ENCODE assay signal across 19 cellular contexts in the genomic region with DNA sequence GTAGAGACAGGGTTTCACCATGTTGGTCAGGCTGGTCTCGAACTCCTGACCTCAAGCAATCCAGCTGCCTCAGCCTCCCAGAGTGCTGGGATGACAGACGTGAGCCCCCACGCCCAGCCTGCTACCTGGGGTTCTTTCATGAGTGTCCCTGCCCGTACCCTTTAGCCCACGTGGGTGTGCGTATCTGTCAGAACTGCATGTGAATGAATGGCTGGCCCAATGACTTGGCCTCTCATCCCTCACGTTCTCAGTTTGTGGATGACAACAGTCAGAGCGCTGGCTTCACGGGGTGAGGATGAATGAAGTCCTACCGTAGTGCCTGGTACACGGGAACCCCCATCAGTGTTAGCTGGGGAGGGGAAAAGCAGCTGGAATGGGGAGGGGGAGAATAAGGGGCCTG. TPM values are rescaled to one million over a fixed set of nuclear protein-coding genes. Genes with fewer than 3 reads are reported as not detected.
DNase-seq lines count a peak whose midpoint lies in the region; ATAC-seq, FAIRE-seq and TF ChIP-seq lines count a peak whose summit lies in the region.
"Had no signal": no experiment of that assay in that cellular context is flagged by ENCODE, and none has a peak within 500 bp of the region (broad histone marks: within the 10 kb centered on the region; RNA-seq: fewer than 3 reads in every experiment).

No MANE protein-coding gene starts in this region.

- no peaks in the 10 kb centered on the region for H3K9me3 Mint-ChIP-seq in activated naive CD4-positive, alpha-beta T cell treated with anti-CD3 and anti-CD28 coated beads for 36 hours
- no peaks in the 10 kb centered on the region for H3K9me3 Mint-ChIP-seq in T-helper 2 cell treated with Interferon-gamma antibody and Interleukin-4, amounts not matched to agents 5 μg/mL and 100 μg/mL, for 36 hours
- H3K9me3 Mint-ChIP-seq: activated naive CD8-positive, alpha-beta T cell treated with anti-CD3 and anti-CD28 coated beads for 36 hours had no signal

- no peak overlapping the region for H3K4me3 ChIP-seq in A549
- H3K4me3 ChIP-seq in H7 (ENCODE audit: insufficient read depth, low read depth, low read length): no peak overlapping the region
- peak overlapping the region; percentile 47 for H3K4me3 ChIP-seq in neural cell (ENCODE audit: low read length)
- H3K4me3 ChIP-seq in stomach: no peak overlapping the region
- H3K4me3 ChIP-seq: breast epithelium, gastroesophageal sphincter, SK-N-MC had no signal

- no peaks in the 10 kb centered on the region for H4K20me1 ChIP-seq in neural cell (ENCODE audit: insufficient read depth)

- H3K27me3 Mint-ChIP-seq in activated naive CD4-positive, alpha-beta T cell treated with anti-CD3 and anti-CD28 coated beads for 36 hours (ENCODE audit: low read depth): peaks cover 30% of the 10 kb centered on the region
- peaks cover 18% of the 10 kb centered on the region for H3K27me3 Mint-ChIP-seq in T-helper 2 cell treated with Interferon-gamma antibody and Interleukin-4, amounts not matched to agents 5 μg/mL and 100 μg/mL, for 36 hours (ENCODE audit: low read depth)

- CTCF ChIA-PET in A549 (lab: Yijun Ruan, JAX): interaction anchor here (0.7 to 7.6 kb wide), 4 partner anchors 31 to 158 kb away, joined by 3 to 116 read pairs (median 4); no protein-coding TSS in a partner anchor
- CTCF ChIA-PET in activated naive CD4-positive, alpha-beta T cell treated with anti-CD3 and anti-CD28 coated beads for 36 hours (lab: Charles Lee): interaction anchor here (1.6 kb wide), 1 partner anchor 159 kb away, joined by 3 read pairs; no protein-coding TSS in a partner anchor

- no peaks in the 10 kb centered on the region for H3K36me3 ChIP-seq in H7 (replicated peaks; ENCODE audit: control insufficient read depth, insufficient read depth, low read length)
- H3K36me3 ChIP-seq in neural cell (ENCODE audit: insufficient read depth, low read length): no peaks in the 10 kb centered on the region
- H3K36me3 ChIP-seq in stomach: no peaks in the 10 kb centered on the region
- H3K36me3 ChIP-seq: breast epithelium, gastroesophageal sphincter had no signal

- H2AFZ ChIP-seq in neural cell (ENCODE audit: low read depth, low read length): peak overlapping the region; percentile 85

- H3K4me2 ChIP-seq in A549: peak overlapping the region; percentile 41
- no peak overlapping the region for H3K4me2 ChIP-seq in neural cell (ENCODE audit: low read length)

- no peak overlapping the region for H3K27ac Mint-ChIP-seq in activated naive CD4-positive, alpha-beta T cell treated with anti-CD3 and anti-CD28 coated beads for 36 hours
- no peak overlapping the region for H3K27ac Mint-ChIP-seq in T-helper 2 cell treated with Interferon-gamma antibody and Interleukin-4, amounts not matched to agents 5 μg/mL and 100 μg/mL, for 36 hours
- H3K27ac Mint-ChIP-seq: activated naive CD8-positive, alpha-beta T cell treated with anti-CD3 and anti-CD28 coated beads for 36 hours; CD4-positive, alpha-beta memory T cell had no signal

- ATAC-seq in A549: no peak

- TF ChIP-seq CTCF in A549 (IDR thresholded peaks at IDR 0.05): no peak
- no peak for TF ChIP-seq CTCF in neural cell (IDR thresholded peaks at IDR 0.05; ENCODE audit: poor library complexity, severe bottlenecking)
- TF ChIP-seq CTCF in stomach (IDR thresholded peaks at IDR 0.05): no peak
- TF ChIP-seq CTCF in GM10266 (IDR thresholded peaks at IDR 0.05; ENCODE audit: control insufficient read depth, insufficient read depth, low read depth, missing control alignments): no peak

- TF ChIP-seq RAD21 in A549 (conservative IDR thresholded peaks at IDR 0.05 in 1 of 2, IDR thresholded peaks at IDR 0.05 in 1 of 2) (no peak), neural cell (conservative IDR thresholded peaks at IDR 0.05) (no peak)

- WGBS in A549 (ENCODE audit: missing lambda C conversion rate): 86% methylated on average over 11 of the region's 11 CpGs
- 26 to 46% (median 42%) methylated on average over 10 to 11 of the region's 11 CpGs for WGBS in stomach, 5 donors

- TF ChIP-seq EP300 in A549 (IDR thresholded peaks at IDR 0.05): no peak
- TF ChIP-seq EP300 in neural cell (conservative IDR thresholded peaks at IDR 0.05; ENCODE audit: poor library complexity, severe bottlenecking): no peak
- no peak for TF ChIP-seq EP300 in stomach (IDR thresholded peaks at IDR 0.05)

- TF ChIP-seq POLR2A in A549 (IDR thresholded peaks at IDR 0.05; ENCODE audit: low read length) (no peak), stomach (IDR thresholded peaks at IDR 0.05) (no peak)

- H3K4me1 Mint-ChIP-seq in activated naive CD4-positive, alpha-beta T cell treated with anti-CD3 and anti-CD28 coated beads for 36 hours (ENCODE audit: low read depth): no peaks in the 10 kb centered on the region
- no peaks in the 10 kb centered on the region for H3K4me1 Mint-ChIP-seq in T-helper 2 cell treated with Interferon-gamma antibody and Interleukin-4, amounts not matched to agents 5 μg/mL and 100 μg/mL, for 36 hours (ENCODE audit: low read depth)
- H3K4me1 Mint-ChIP-seq: activated naive CD8-positive, alpha-beta T cell treated with anti-CD3 and anti-CD28 coated beads for 36 hours had no signal

- H3K4me3 Mint-ChIP-seq in activated naive CD4-positive, alpha-beta T cell treated with anti-CD3 and anti-CD28 coated beads for 36 hours: no peak overlapping the region
- H3K4me3 Mint-ChIP-seq in T-helper 2 cell treated with Interferon-gamma antibody and Interleukin-4, amounts not matched to agents 5 μg/mL and 100 μg/mL, for 36 hours: no peak overlapping the region
- H3K4me3 Mint-ChIP-seq: activated naive CD8-positive, alpha-beta T cell treated with anti-CD3 and anti-CD28 coated beads for 36 hours; CD4-positive, alpha-beta memory T cell had no signal

- no peaks in the 10 kb centered on the region for H3K36me3 Mint-ChIP-seq in activated naive CD4-positive, alpha-beta T cell treated with anti-CD3 and anti-CD28 coated beads for 36 hours (ENCODE audit: low read depth)
- no peaks in the 10 kb centered on the region for H3K36me3 Mint-ChIP-seq in T-helper 2 cell treated with Interferon-gamma antibody and Interleukin-4, amounts not matched to agents 5 μg/mL and 100 μg/mL, for 36 hours (ENCODE audit: low read depth)
- H3K36me3 Mint-ChIP-seq: activated naive CD8-positive, alpha-beta T cell treated with anti-CD3 and anti-CD28 coated beads for 36 hours; CD4-positive, alpha-beta memory T cell had no signal

- peaks cover 12% of the 10 kb centered on the region for H3K4me1 ChIP-seq in A549
- H3K4me1 ChIP-seq in stomach: peaks cover 0 to 12% (median 6%) of the 10 kb centered on the region in 4 donors
- H3K4me1 ChIP-seq: breast epithelium had no signal

- H3K9me2 ChIP-seq in neural cell (ENCODE audit: insufficient read depth, low read length): no peaks in the 10 kb centered on the region

- no peaks in the 10 kb centered on the region for H3F3A ChIP-seq in neural cell (ENCODE audit: insufficient read depth, low read length, poor library complexity, severe bottlenecking)

- no peaks in the 10 kb centered on the region for H3K79me2 ChIP-seq in neural cell (replicated peaks; ENCODE audit: insufficient read depth, low read length)

- FAIRE-seq in A549 (lab: Jason Lieb, UNC): no peak
- FAIRE-seq: GM12892 had no signal

- H3K27ac ChIP-seq in A549: peak overlapping the region; percentile 73 to 90
- H3K27ac ChIP-seq in caudate nucleus (ENCODE audit: low read depth, low read length): peak overlapping the region; percentile 53
- peak overlapping the region; percentile 93 for H3K27ac ChIP-seq in neural cell (ENCODE audit: low read length)
- H3K27ac ChIP-seq in stomach: no peak overlapping the region
- H3K27ac ChIP-seq: breast epithelium, gastroesophageal sphincter, SK-N-MC had no signal

- DNase-seq in A549 (ENCODE audit: low read depth in 1 of 2, low spot score in 1 of 2) (no peak), H7 (peak; percentile 49), caudate nucleus (lab: John Stamatoyannopoulos, UW) (peak in 3 of 61 donors; percentile 45 to 55 (median 46)), stomach (no peak), GM10266 (ENCODE audit: extremely low spot score) (no peak)
- no peak for DNase-seq in activated naive CD4-positive, alpha-beta T cell treated with anti-CD3 and anti-CD28 coated beads for 36 hours
- no peak for DNase-seq in T-helper 2 cell treated with Interferon-gamma antibody and Interleukin-4, amounts not matched to agents 5 μg/mL and 100 μg/mL, for 36 hours (ENCODE audit: low spot score)
- DNase-seq: activated CD4-positive, CD25-positive, alpha-beta regulatory T cell treated with anti-CD3 and anti-CD28 coated beads, Interleukin-2, amount 50 U/mL, for 72 hours; activated CD8-positive, alpha-beta memory T cell treated with anti-CD3 and anti-CD28 coated beads for 24 hours; activated naive CD8-positive, alpha-beta T cell treated with anti-CD3 and anti-CD28 coated beads for 36 hours; CD4-positive, alpha-beta memory T cell; NCI-H774 had no signal

- H3K9me3 ChIP-seq in A549 (no peaks in the 10 kb centered on the region), neural cell (ENCODE audit: low read length) (no peaks in the 10 kb centered on the region), stomach (no peaks in the 10 kb centered on the region)
- H3K9me3 ChIP-seq: breast epithelium, gastroesophageal sphincter had no signal

- H3K27me3 ChIP-seq in H7 (ENCODE audit: control insufficient read depth, insufficient read depth, low read length) (no peaks in the 10 kb centered on the region; the same call in 1 of the 2 replicates), neural cell (ENCODE audit: insufficient read depth, low read depth, low read length) (no peaks in the 10 kb centered on the region), stomach (peaks cover 0 to 74% (median 24%) of the 10 kb centered on the region in 3 donors)

- H3K9ac ChIP-seq in neural cell (ENCODE audit: low read length): peak overlapping the region; percentile 81

- POLR2A ChIA-PET in A549 (lab: Yijun Ruan, JAX): no interaction called here

- intact Hi-C loops in activated naive CD4-positive, alpha-beta T cell treated with anti-CD3 and anti-CD28 coated beads for 36 hours (cut with micrococcal nuclease): no loop called here
- intact Hi-C loops in stomach (cut with DNase I; ENCODE audit: low total_unique reads): loop anchor here (10.0 kb wide), 1 partner anchor 157 kb away; no protein-coding TSS in a partner anchor

RNA-seq across cellular contexts. Expression of a gene that starts 16.1 kb away (rescaled TPM):
- polyA plus RNA-seq in A549 (2011; rRNA removed) (0.04 and 0.11 TPM in 2 replicates), A549 (2017; fragmentation: RNase III; extraction: RNeasy Plus Mini Kit Qiagen cat#74134 plus additional on column Dnase treatment) (0.16 to 0.28 TPM (median 0.23 TPM) in 3 replicates), neural cell (4.3 and 5.1 TPM in 2 replicates), stomach (under 1 TPM in 1 of 3 donors, not detected in 2; 0.08 TPM)
- polyA plus RNA-seq in A549 (2012; cell fraction: cytosol; rRNA removed): 0.08 and 0.10 TPM in 2 replicates
- 0.10 and 0.12 TPM in 2 replicates for polyA plus RNA-seq in A549 (2012; cell fraction: nucleus; rRNA removed)
- 0.08 TPM in 1 of 2 replicates, not detected in the other for polyA minus RNA-seq in A549 (2011; rRNA and poly(A)+ RNA removed)
- 8.9 and 11.6 TPM in 2 replicates for total RNA-seq in H7 (2014; rRNA removed; shearing (Covaris generic))
- polyA minus RNA-seq in neural cell: 4.5 and 6.8 TPM in 2 replicates
- not detected for total RNA-seq in activated naive CD4-positive, alpha-beta T cell treated with anti-CD3 and anti-CD28 coated beads for 36 hours
- under 1 TPM in 1 of 5 donors, not detected in 4; 0.18 TPM for total RNA-seq in stomach
- total RNA-seq: activated naive CD8-positive, alpha-beta T cell treated with anti-CD3 and anti-CD28 coated beads for 36 hours; breast epithelium; CD4-positive, alpha-beta memory T cell; dermis microvascular lymphatic vessel endothelial cell had no signal
- polyA plus RNA-seq: CD4-positive, alpha-beta memory T cell; esophagus had no signal

RNA-seq across cellular contexts. Expression of a gene that starts 23.9 kb away (rescaled TPM):
- polyA plus RNA-seq in A549 (2011; rRNA removed) (0.57 and 0.86 TPM in 2 replicates), A549 (2017; fragmentation: RNase III; extraction: RNeasy Plus Mini Kit Qiagen cat#74134 plus additional on column Dnase treatment) (0.43 to 0.91 TPM (median 0.73 TPM) in 3 replicates), neural cell (11.1 and 14.6 TPM in 2 replicates), stomach (1 to 10 TPM in 1 of 3 donors, under 1 TPM in 1, not detected in 1; 0.31 to 2.1 TPM)
- polyA plus RNA-seq in A549 (2012; cell fraction: cytosol; rRNA removed): 0.26 and 0.40 TPM in 2 replicates
- 0.72 and 0.82 TPM in 2 replicates for polyA plus RNA-seq in A549 (2012; cell fraction: nucleus; rRNA removed)
- polyA minus RNA-seq in A549 (2011; rRNA and poly(A)+ RNA removed): 1.2 and 2.1 TPM in 2 replicates
- total RNA-seq in H7 (2014; rRNA removed; shearing (Covaris generic)): 2.1 and 2.2 TPM in 2 replicates
- polyA minus RNA-seq in neural cell: 18.8 and 21.2 TPM in 2 replicates
- under 1 TPM; 0.31 to 0.72 TPM for total RNA-seq in activated naive CD4-positive, alpha-beta T cell treated with anti-CD3 and anti-CD28 coated beads for 36 hours
- 1 to 10 TPM in 2 of 5 donors, under 1 TPM in 2, not detected in 1; 0.14 to 8.8 (median 2.7) TPM for total RNA-seq in stomach
- polyA plus RNA-seq: CD4-positive, alpha-beta memory T cell had no signal

RNA-seq across cellular contexts. Expression of a gene that starts 59.7 kb away (rescaled TPM):
- polyA plus RNA-seq in A549 (2011; rRNA removed) (13.9 and 15.2 TPM in 2 replicates), A549 (2017; fragmentation: RNase III; extraction: RNeasy Plus Mini Kit Qiagen cat#74134 plus additional on column Dnase treatment) (8.9 to 9.6 TPM (median 8.9 TPM) in 3 replicates), neural cell (36.4 and 36.7 TPM in 2 replicates), stomach (10 to 100 TPM in 1 of 3 donors, 1 to 10 TPM in 2; 6.0 to 10.6 (median 6.1) TPM)
- 5.2 and 7.2 TPM in 2 replicates for polyA plus RNA-seq in A549 (2012; cell fraction: cytosol; rRNA removed)
- 3.9 and 5.1 TPM in 2 replicates for polyA plus RNA-seq in A549 (2012; cell fraction: nucleus; rRNA removed)
- 12.4 and 15.7 TPM in 2 replicates for polyA minus RNA-seq in A549 (2011; rRNA and poly(A)+ RNA removed)
- total RNA-seq in H7 (2014; rRNA removed; shearing (Covaris generic)): 18.7 and 22.3 TPM in 2 replicates
- polyA minus RNA-seq in neural cell: 53.6 and 56.4 TPM in 2 replicates
- 1 to 10 TPM; 5.6 to 6.1 TPM for total RNA-seq in activated naive CD4-positive, alpha-beta T cell treated with anti-CD3 and anti-CD28 coated beads for 36 hours
- 10 to 100 TPM; 12.7 to 81.1 (median 32.2) TPM for total RNA-seq in stomach

Comparison
In these comparisons a context has a peak if more than half of its experiments do, and no peak if none do; other contexts are left out.
1. H3K27ac ChIP-seq: peak in A549 (2 of 2), caudate nucleus (single experiment) and neural cell (single experiment); none in stomach (0 of 5).